13 cellular contexts compared by ENCODE assay signal in the genomic region with DNA sequence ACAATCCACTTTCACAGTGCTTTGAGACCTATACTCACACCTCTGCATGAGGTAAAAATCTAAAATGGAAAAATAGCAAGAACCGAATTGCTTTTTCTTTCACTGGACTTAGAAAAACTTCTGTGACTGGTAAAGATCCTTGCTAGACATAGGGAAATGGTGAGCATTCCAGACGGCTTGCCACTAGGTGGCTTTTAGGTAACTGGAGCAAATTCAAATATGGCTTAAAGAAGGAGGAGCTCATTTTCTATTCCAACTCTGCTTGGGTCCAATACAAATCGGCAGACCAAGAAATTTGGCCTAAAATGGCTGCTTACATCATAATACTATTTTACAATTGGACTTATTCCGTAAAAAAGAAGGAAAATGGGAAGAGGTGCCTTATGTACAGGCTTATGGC.
DNase-seq lines count a peak whose midpoint lies in the region; ATAC-seq and TF ChIP-seq lines count a peak whose summit lies in the region.
"Had no signal": no experiment of that assay in that cellular context is flagged by ENCODE, and none has a peak within 500 bp of the region (broad histone marks: within the 10 kb centered on the region; RNA-seq: fewer than 3 reads in every experiment).

No MANE protein-coding gene starts in this region.

- no peaks in the 10 kb centered on the region for H3K36me3 ChIP-seq in kidney epithelial cell (ENCODE audit: control insufficient read depth, insufficient read depth, low read length)
- H3K36me3 ChIP-seq: sigmoid colon had no signal

- no peaks in the 10 kb centered on the region for H3K27me3 ChIP-seq in kidney epithelial cell (ENCODE audit: control insufficient read depth, insufficient read depth, low read length)
- H3K27me3 ChIP-seq: sigmoid colon had no signal

- DNase-seq in GM12864 (ENCODE audit: low read depth), result no peak
- DNase-seq in LHCN-M2 (ENCODE audit: low read depth), result peak; percentile 1
- peak; percentile 6 for DNase-seq in astrocyte of the hippocampus (ENCODE audit: low read depth, low spot score)
- no peak for DNase-seq in kidney epithelial cell (ENCODE audit: low read depth)
- no peak for DNase-seq in GM19238 (ENCODE audit: insufficient read length, low spot score)
- DNase-seq in NCI-H187 (lab: John Stamatoyannopoulos, UW), result no peak
- DNase-seq: activated CD8-positive, alpha-beta T cell treated with anti-CD3 and anti-CD28 coated beads, Interleukin-2, amount 10 ng/mL, durations not matched to agents 7 days and 5 days; EL; HFFc6; NCI-H1930; sigmoid colon had no signal

- H3K4me3 ChIP-seq in GM12864 (ENCODE audit: low read depth, low read length), result no peak overlapping the region
- H3K4me3 ChIP-seq in kidney epithelial cell (ENCODE audit: low read depth, low read length), result no peak overlapping the region
- H3K4me3 ChIP-seq: sigmoid colon had no signal

- ATAC-seq in HG03095 (IDR thresholded peaks at IDR 0.05; ENCODE audit: unreplicated experiment), result no peak
- no peak for ATAC-seq in HG03135 (IDR thresholded peaks at IDR 0.05; ENCODE audit: unreplicated experiment)
- ATAC-seq: activated CD8-positive, alpha-beta T cell treated with anti-CD3 and anti-CD28 coated beads, Interleukin-2, amount 10 ng/mL, durations not matched to agents 7 days and 5 days had no signal

- TF ChIP-seq CTCF in GM12864 (IDR thresholded peaks at IDR 0.05; ENCODE audit: low read depth, low read length, missing control alignments) (peak; percentile 17), kidney epithelial cell (IDR thresholded peaks at IDR 0.05; ENCODE audit: insufficient read depth, low read length, poor library complexity, severe bottlenecking) (peak; percentile 34)

Comparison
In these comparisons a context has a peak if more than half of its experiments do, and no peak if none do; other contexts are left out.
1. DNase-seq: peak in LHCN-M2 (single experiment) and astrocyte of the hippocampus (single experiment); none in GM12864 (single experiment), kidney epithelial cell (single experiment), GM19238 (single experiment) and NCI-H187 (0 of 2).